2 cellular contexts compared by ENCODE assay signal in the genomic region with DNA sequence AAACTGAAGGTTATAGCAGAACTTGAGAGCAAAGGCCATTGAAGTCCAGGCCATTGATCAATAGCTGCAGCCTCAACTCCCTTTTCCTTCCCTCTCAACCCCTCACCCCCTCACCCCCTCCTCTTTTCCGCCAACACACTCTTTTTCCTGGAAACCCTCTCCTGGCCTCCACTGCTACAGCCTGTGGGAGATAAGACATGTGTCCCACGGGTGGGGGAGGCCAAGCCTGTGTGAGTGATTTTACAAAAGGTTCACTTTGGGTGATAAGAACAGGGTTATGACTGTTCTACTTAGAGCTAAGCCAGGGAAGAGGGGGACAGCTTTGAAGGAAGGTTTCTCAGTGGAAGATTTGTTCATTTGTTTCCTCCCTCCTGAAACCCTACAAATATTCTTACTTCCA.
TF ChIP-seq lines count a peak whose summit lies in the region.

No MANE protein-coding gene starts in this region.

TF ChIP-seq in liver, 16 proteins besides CTCF, POLR2A, EP300 and RAD21:
- peak; percentile 23 for TF ChIP-seq NR2F2 (IDR thresholded peaks at IDR 0.05)
- TF ChIP-seq, protein P1, sequence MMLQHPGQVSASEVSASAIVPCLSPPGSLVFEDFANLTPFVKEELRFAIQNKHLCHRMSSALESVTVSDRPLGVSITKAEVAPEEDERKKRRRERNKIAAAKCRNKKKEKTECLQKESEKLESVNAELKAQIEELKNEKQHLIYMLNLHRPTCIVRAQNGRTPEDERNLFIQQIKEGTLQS (IDR thresholded peaks at IDR 0.05), result no peak
TF ChIP-seq in liver: peak in this region for 1.

TF ChIP-seq in HepG2, 621 proteins besides CTCF, POLR2A, EP300 and RAD21:
- TF ChIP-seq U2AF2 (IDR thresholded peaks at IDR 0.05; ENCODE audit: low read depth, low read length) (no peak), CHCHD3 (CRISPR knock-in tag; IDR thresholded peaks at IDR 0.05) (no peak), ZBTB34 (CRISPR knock-in tag; IDR thresholded peaks at IDR 0.05) (no peak), ZNF317 (CRISPR knock-in tag; IDR thresholded peaks at IDR 0.05) (no peak), REPIN1 (CRISPR knock-in tag; IDR thresholded peaks at IDR 0.05; ENCODE audit: borderline replicate concordance, low read depth) (no peak), NCOA1 (CRISPR knock-in tag; IDR thresholded peaks at IDR 0.05) (no peak)
